In the genomic region with DNA sequence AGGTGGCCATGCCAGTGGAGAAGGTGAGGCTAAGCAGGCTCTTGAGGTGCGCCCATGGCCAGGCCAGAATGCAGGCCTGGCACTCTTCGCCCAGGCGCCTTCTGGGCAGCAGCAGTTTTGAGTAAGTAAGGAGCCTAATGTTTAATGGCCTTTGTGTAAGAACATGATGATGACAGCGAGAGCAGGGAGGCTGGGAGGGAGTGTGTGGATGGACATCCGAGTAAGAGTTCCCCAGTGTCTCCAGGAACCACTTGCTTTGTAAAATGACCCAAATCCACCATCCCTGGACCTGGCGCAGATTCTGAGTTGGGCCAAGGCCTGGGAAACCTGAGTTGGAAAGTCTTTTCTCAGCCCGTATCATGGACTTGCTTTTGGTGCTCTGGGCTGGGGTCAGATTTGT, we compare ENCODE assay signal across 12 cellular contexts. TPM values are rescaled to one million over a fixed set of nuclear protein-coding genes. Genes with fewer than 3 reads are reported as not detected.
DNase-seq lines count a peak whose midpoint lies in the region; ATAC-seq and TF ChIP-seq lines count a peak whose summit lies in the region.
"Had no signal": no experiment of that assay in that cellular context is flagged by ENCODE, and none has a peak within 500 bp of the region (broad histone marks: within the 10 kb centered on the region; RNA-seq: fewer than 3 reads in every experiment).

No MANE protein-coding gene starts in this region.

- H3K36me3 Mint-ChIP-seq in activated naive CD4-positive, alpha-beta T cell treated with anti-CD3 and anti-CD28 coated beads for 36 hours (ENCODE audit: low read depth), result peaks cover 45% of the 10 kb centered on the region
- peaks cover 81% of the 10 kb centered on the region for H3K36me3 Mint-ChIP-seq in activated T-helper 17 cell treated with anti-CD3 and anti-CD28 coated beads, Interleukin-2, amount 50 U/mL, for 72 hours (ENCODE audit: low read depth)

- no peak for ATAC-seq in activated T-helper 17 cell treated with anti-CD3 and anti-CD28 coated beads, Interleukin-2, amount 50 U/mL, for 72 hours (replicated peaks)
- ATAC-seq in lower lobe of right lung, result no peak

- no peak for DNase-seq in activated naive CD4-positive, alpha-beta T cell treated with anti-CD3 and anti-CD28 coated beads for 36 hours
- no peak for DNase-seq in activated naive CD4-positive, alpha-beta T cell (lab: John Stamatoyannopoulos, UW)
- DNase-seq in lower lobe of right lung (no peak), tibial nerve (ENCODE audit: low spot score in 2 of 2) (no peak), NCI-H1105 (lab: John Stamatoyannopoulos, UW) (no peak), BE2C (no peak), SKM-1 (lab: John Stamatoyannopoulos, UW; ENCODE audit: unreplicated experiment) (no peak)
- DNase-seq: anterior cingulate cortex, NCI-H1694, NCI-H774, tibial artery had no signal

- intact Hi-C loops in activated naive CD4-positive, alpha-beta T cell treated with anti-CD3 and anti-CD28 coated beads for 36 hours (cut with micrococcal nuclease), result loop anchor here (1.0 kb wide), 2 partner anchors 11 to 85 kb away; no protein-coding TSS in a partner anchor
- intact Hi-C loops in lower lobe of right lung (cut with DNase I), result no loop called here

- no peaks in the 10 kb centered on the region for H3K27me3 ChIP-seq in lower lobe of right lung (ENCODE audit: low read depth)
- H3K27me3 ChIP-seq in tibial nerve, result no peaks in the 10 kb centered on the region
- no peaks in the 10 kb centered on the region for H3K27me3 ChIP-seq in BE2C
- H3K27me3 ChIP-seq: tibial artery had no signal

- CTCF ChIA-PET in activated naive CD4-positive, alpha-beta T cell treated with anti-CD3 and anti-CD28 coated beads for 36 hours (lab: Charles Lee), result interaction anchor here (1.5 to 1.8 kb wide), 2 partner anchors 12 to 138 kb away, joined by 4 to 5 read pairs; no protein-coding TSS in a partner anchor

- no peak overlapping the region for H3K4me3 ChIP-seq in lower lobe of right lung
- no peak overlapping the region for H3K4me3 ChIP-seq in tibial nerve
- H3K4me3 ChIP-seq in BE2C (ENCODE audit: low read depth, low read length), result no peak overlapping the region
- H3K4me3 ChIP-seq: tibial artery had no signal

- peaks cover 98% of the 10 kb centered on the region for H3K4me1 Mint-ChIP-seq in activated naive CD4-positive, alpha-beta T cell treated with anti-CD3 and anti-CD28 coated beads for 36 hours (ENCODE audit: low read depth)
- peaks cover 78% of the 10 kb centered on the region for H3K4me1 Mint-ChIP-seq in activated T-helper 17 cell treated with anti-CD3 and anti-CD28 coated beads, Interleukin-2, amount 50 U/mL, for 72 hours

- H3K4me3 Mint-ChIP-seq in activated naive CD4-positive, alpha-beta T cell treated with anti-CD3 and anti-CD28 coated beads for 36 hours, result no peak overlapping the region
- H3K4me3 Mint-ChIP-seq in activated T-helper 17 cell treated with anti-CD3 and anti-CD28 coated beads, Interleukin-2, amount 50 U/mL, for 72 hours, result peak overlapping the region; percentile 82

- peaks cover 100% of the 10 kb centered on the region for H3K4me1 ChIP-seq in lower lobe of right lung
- H3K4me1 ChIP-seq in tibial nerve, result peaks cover 3 to 100% (median 86%) of the 10 kb centered on the region in 4 donors
- peaks cover 34% of the 10 kb centered on the region for H3K4me1 ChIP-seq in BE2C

- TF ChIP-seq CTCF in lower lobe of right lung (IDR thresholded peaks at IDR 0.05), result no peak
- no peak for TF ChIP-seq CTCF in tibial nerve (IDR thresholded peaks at IDR 0.05)
- TF ChIP-seq CTCF in BE2C (IDR thresholded peaks at IDR 0.05; ENCODE audit: low read depth, low read length), result no peak

- peak overlapping the region; percentile 95 for H3K27ac Mint-ChIP-seq in activated naive CD4-positive, alpha-beta T cell treated with anti-CD3 and anti-CD28 coated beads for 36 hours
- H3K27ac Mint-ChIP-seq in activated T-helper 17 cell treated with anti-CD3 and anti-CD28 coated beads, Interleukin-2, amount 50 U/mL, for 72 hours, result peak overlapping the region; percentile 95

- H3K9me3 ChIP-seq in lower lobe of right lung (no peaks in the 10 kb centered on the region), tibial nerve (no peaks in the 10 kb centered on the region), BE2C (no peaks in the 10 kb centered on the region)
- H3K9me3 ChIP-seq: tibial artery had no signal

- 80 to 91% methylated on average over 7 of the region's 7 CpGs for WGBS in tibial nerve, 2 donors

- peaks cover 7% of the 10 kb centered on the region for H3K9me3 Mint-ChIP-seq in activated naive CD4-positive, alpha-beta T cell treated with anti-CD3 and anti-CD28 coated beads for 36 hours
- no peaks in the 10 kb centered on the region for H3K9me3 Mint-ChIP-seq in activated T-helper 17 cell treated with anti-CD3 and anti-CD28 coated beads, Interleukin-2, amount 50 U/mL, for 72 hours

- H3K27me3 Mint-ChIP-seq in activated naive CD4-positive, alpha-beta T cell treated with anti-CD3 and anti-CD28 coated beads for 36 hours (ENCODE audit: low read depth), result no peaks in the 10 kb centered on the region
- no peaks in the 10 kb centered on the region for H3K27me3 Mint-ChIP-seq in activated T-helper 17 cell treated with anti-CD3 and anti-CD28 coated beads, Interleukin-2, amount 50 U/mL, for 72 hours

- H3K36me3 ChIP-seq in lower lobe of right lung (peaks cover 36% of the 10 kb centered on the region), tibial nerve (peaks cover 0 to 14% (median 0%) of the 10 kb centered on the region in 3 donors), BE2C (peaks cover 7% of the 10 kb centered on the region)

- H3K27ac ChIP-seq in lower lobe of right lung, result peak overlapping the region; percentile 7
- H3K27ac ChIP-seq in tibial nerve, result peak overlapping the region; percentile 11 to 100 (median 60)

- no peak for TF ChIP-seq POLR2A in tibial nerve (IDR thresholded peaks at IDR 0.05)

- no peak for TF ChIP-seq EP300 in tibial nerve (IDR thresholded peaks at IDR 0.05)

RNA-seq across cellular contexts. Expression of a gene that starts 24.1 kb away (rescaled TPM):
- total RNA-seq in activated naive CD4-positive, alpha-beta T cell treated with anti-CD3 and anti-CD28 coated beads for 36 hours, result 100 to 1,000 TPM; 115 to 121 TPM
- total RNA-seq in activated T-helper 17 cell treated with anti-CD3 and anti-CD28 coated beads, Interleukin-2, amount 50 U/mL, for 72 hours, result 100 to 1,000 TPM; 101 to 119 TPM
- total RNA-seq in lower lobe of right lung (178 TPM), tibial nerve (10 to 100 TPM; 61.2 to 77.9 (median 75.1) TPM)
- polyA plus RNA-seq in BE2C (2012; ENCODE audit: insufficient read depth, insufficient read length, low read depth), result 88.9 TPM
